9 cellular contexts compared by ENCODE assay signal in the genomic region with DNA sequence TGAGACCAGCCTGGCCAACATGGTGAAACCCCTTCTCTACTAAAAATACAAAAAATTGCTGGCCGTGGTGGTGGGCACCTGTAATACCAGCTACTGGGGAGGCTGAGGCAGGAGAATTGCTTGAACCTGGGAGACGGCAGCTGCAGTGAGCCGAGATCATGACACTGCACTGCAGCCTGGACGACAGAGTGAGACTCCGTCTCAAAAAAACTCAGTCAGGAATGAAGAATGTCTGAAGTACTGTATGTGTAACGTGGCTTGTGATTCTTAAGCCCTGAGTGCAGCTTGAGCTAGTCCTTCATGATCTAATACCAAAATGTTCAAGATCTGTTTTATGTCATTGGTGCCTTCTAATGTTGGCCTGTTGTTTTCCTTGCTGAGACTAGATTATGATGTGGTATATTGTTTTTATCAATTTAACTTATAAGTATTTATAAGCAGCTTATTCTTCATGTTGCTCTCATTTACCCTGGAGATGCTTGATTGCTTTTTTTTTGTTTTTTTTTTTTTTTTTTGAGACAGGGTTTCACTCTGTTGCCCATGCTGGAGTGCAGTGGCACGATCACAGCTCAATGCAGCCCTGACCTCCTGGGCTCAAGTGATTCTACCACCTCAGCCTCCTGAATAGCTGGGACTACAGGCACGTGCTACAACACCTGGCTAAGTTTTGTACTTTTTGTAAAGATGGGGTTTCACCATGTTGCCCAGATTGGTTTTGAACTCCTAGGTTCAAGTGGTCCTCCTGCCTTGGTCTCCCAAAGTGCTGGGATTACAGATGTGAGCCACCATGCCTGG. TPM values are rescaled to one million over a fixed set of nuclear protein-coding genes. Genes with fewer than 3 reads are reported as not detected.
"Had no signal": no experiment of that assay in that cellular context is flagged by ENCODE, and none has a peak within 500 bp of the region (broad histone marks: within the 10 kb centered on the region; RNA-seq: fewer than 3 reads in every experiment).

No MANE protein-coding gene starts in this region.

RNA-seq across cellular contexts. Expression of a gene that starts 25.4 kb away (rescaled TPM):
- total RNA-seq: HT1080, IMR-90, M059J, PC-9, Peyer's patch, Right ventricle myocardium superior, SJSA1, T-cell had no signal
- polyA plus RNA-seq: HepG2, IMR-90 had no signal
